Comparison of ENCODE assay signal across 1 cellular context in the genomic region with DNA sequence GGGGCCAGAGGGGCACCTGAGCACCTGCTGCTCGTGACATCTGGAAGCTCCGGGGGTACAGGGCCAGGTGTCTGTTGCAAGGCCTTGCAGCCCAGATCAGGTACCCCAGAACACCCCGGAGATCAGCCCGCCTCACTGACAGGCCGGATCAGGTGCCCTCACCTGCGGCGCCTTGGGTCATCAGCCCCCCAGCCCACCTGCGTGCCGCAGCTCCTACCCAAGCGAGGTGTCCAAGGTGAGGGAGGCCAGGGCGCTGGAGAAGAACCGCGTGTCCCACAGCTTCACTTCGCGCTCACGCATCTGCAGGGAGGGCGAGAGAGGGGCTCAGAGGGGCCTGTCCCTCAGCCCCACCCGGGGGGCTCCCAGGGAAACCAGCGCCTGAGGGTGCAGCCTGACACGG.
TF ChIP-seq lines count a peak whose summit lies in the region.

No MANE protein-coding gene starts in this region.

TF ChIP-seq in H1, 55 proteins besides CTCF, POLR2A, EP300 and RAD21:
- TF ChIP-seq TAF1 (IDR thresholded peaks at IDR 0.05; ENCODE audit: low read depth, low read length) (no peak), MAFK (IDR thresholded peaks at IDR 0.05; ENCODE audit: low read depth, low read length) (no peak), SP2 (IDR thresholded peaks at IDR 0.05; ENCODE audit: low read length) (no peak), CBX5 (IDR thresholded peaks at IDR 0.05; ENCODE audit: low read depth, low read length) (no peak), BRCA1 (IDR thresholded peaks at IDR 0.05; ENCODE audit: low read depth, low read length) (no peak), RBBP5 (IDR thresholded peaks at IDR 0.05; ENCODE audit: borderline replicate concordance, low read depth, low read length) (no peak), EZH2 (IDR thresholded peaks at IDR 0.05; ENCODE audit: low read depth, low read length, severe bottlenecking) (no peak), TAF7 (optimal IDR thresholded peaks at IDR 0.05; ENCODE audit: borderline replicate concordance, low read depth, low read length) (no peak), ZNF274 (IDR thresholded peaks at IDR 0.05; ENCODE audit: borderline replicate concordance, extremely low read depth, low read length) (no peak), PHF8 (conservative IDR thresholded peaks at IDR 0.05; ENCODE audit: low read depth, low read length) (no peak), KDM4A (IDR thresholded peaks at IDR 0.05; ENCODE audit: low read depth, low read length, severe bottlenecking) (no peak)
- TF ChIP-seq, protein P1, sequence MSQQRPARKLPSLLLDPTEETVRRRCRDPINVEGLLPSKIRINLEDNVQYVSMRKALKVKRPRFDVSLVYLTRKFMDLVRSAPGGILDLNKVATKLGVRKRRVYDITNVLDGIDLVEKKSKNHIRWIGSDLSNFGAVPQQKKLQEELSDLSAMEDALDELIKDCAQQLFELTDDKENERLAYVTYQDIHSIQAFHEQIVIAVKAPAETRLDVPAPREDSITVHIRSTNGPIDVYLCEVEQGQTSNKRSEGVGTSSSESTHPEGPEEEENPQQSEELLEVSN (IDR thresholded peaks at IDR 0.05): no peak
